In the genomic region with DNA sequence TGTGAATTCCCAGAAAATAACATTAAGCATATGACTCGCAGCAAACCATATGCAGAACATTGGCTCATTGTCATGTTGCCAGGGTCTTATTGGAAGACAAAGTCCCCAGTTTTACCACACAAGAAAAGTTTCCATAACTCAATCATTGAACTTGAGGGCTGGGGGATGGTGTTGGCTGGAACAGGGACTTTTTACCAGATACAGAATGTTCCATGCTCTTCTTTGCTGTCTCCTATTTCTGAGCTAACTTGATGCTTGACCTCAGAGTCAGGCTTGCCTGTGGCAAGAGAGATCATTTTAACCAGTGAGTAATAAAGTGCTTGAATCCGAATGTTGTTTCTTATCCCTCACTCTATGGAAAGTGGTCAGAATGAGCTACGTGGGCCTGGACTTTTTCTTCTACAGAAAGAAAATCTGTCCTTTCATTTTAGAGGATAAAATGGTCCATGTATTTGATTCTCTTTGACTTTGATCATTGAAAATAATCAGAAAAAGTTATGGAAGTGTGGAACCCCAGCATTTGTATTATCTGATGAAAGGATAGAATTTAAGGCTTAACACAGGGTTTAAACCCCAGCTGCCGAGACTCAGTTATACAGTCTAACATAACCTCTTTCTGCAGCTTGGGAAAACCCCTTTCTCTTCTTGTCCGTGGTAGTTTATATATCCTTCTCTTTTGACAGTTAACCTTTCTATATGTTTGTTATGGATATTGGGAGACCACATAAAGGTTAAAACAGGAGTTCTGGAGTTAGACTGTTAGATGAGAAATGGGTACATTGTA, we compare ENCODE assay signal across 8 cellular contexts.
DNase-seq lines count a peak whose midpoint lies in the region; ATAC-seq, FAIRE-seq and TF ChIP-seq lines count a peak whose summit lies in the region.

No MANE protein-coding gene starts in this region.

- H3K4me1 Mint-ChIP-seq in MCF 10A (ENCODE audit: insufficient read depth, unreplicated experiment) (peaks cover 20% of the 10 kb centered on the region), endodermal cell (peaks cover 30% of the 10 kb centered on the region)
- H3K4me1 Mint-ChIP-seq in naive thymus-derived CD8-positive, alpha-beta T cell, result peaks cover 9 to 53% (median 33%) of the 10 kb centered on the region in 4 donors

- H3K9me3 ChIP-seq in BLaER1 treated with 17β-estradiol and CSF1 and Interleukin-3, amounts not matched to agents 10 nM and 100 nM (replicated peaks in 1 of 11), result no peaks in the 10 kb centered on the region; a peak in 1 of 22 replicates
- no peaks in the 10 kb centered on the region for H3K9me3 ChIP-seq in Loucy (ENCODE audit: insufficient read depth, low read depth, low read length)
- no peaks in the 10 kb centered on the region for H3K9me3 ChIP-seq in endodermal cell (ENCODE audit: control insufficient read depth, low read length)

- WGBS in endodermal cell (ENCODE audit: insufficient coverage in 1 of 2, insufficient read length in 1 of 2), 2 experiments, result 99 to 100% methylated on average over 2 to 4 of the region's 5 CpGs

- peaks cover 35% of the 10 kb centered on the region for H3K79me2 ChIP-seq in Loucy (ENCODE audit: insufficient read depth, low read length)

- no peaks in the 10 kb centered on the region for H4K20me1 ChIP-seq in BLaER1 treated with 17β-estradiol and CSF1 and Interleukin-3, amounts not matched to agents 10 nM and 100 nM
- H4K20me1 ChIP-seq in Loucy (ENCODE audit: insufficient read depth, low read length, poor library complexity, severe bottlenecking), result no peaks in the 10 kb centered on the region

- H3K4me2 ChIP-seq in BLaER1 treated with 17β-estradiol and CSF1 and Interleukin-3, amounts not matched to agents 10 nM and 100 nM, result peak overlapping the region; percentile 77 to 93 (median 86)
- peak overlapping the region; percentile 98 for H3K4me2 ChIP-seq in Loucy (ENCODE audit: low read depth, low read length, poor library complexity, severe bottlenecking)

- H3K4me3 Mint-ChIP-seq in MCF 10A (ENCODE audit: unreplicated experiment) (no peak overlapping the region), endodermal cell (no peak overlapping the region)
- peak overlapping the region in 1 of 10 donors; percentile 1 for H3K4me3 Mint-ChIP-seq in naive thymus-derived CD8-positive, alpha-beta T cell

- H3K36me3 ChIP-seq in BLaER1 treated with 17β-estradiol and CSF1 and Interleukin-3, amounts not matched to agents 10 nM and 100 nM, result peaks cover 16 to 50% (median 31%) of the 10 kb centered on the region in 11 experiments
- H3K36me3 ChIP-seq in Loucy (ENCODE audit: insufficient read depth, low read length) (no peaks in the 10 kb centered on the region), endodermal cell (ENCODE audit: control insufficient read depth, insufficient read depth, low read length) (peaks cover 3% of the 10 kb centered on the region)

- peak overlapping the region in 2 of 11 experiments; percentile 2 to 3; a peak in 2 of 22 replicates for H3K9ac ChIP-seq in BLaER1 treated with 17β-estradiol and CSF1 and Interleukin-3, amounts not matched to agents 10 nM and 100 nM
- H3K9ac ChIP-seq in Loucy (ENCODE audit: low read depth, low read length, poor library complexity, severe bottlenecking), result peak overlapping the region; percentile 93
- H3K9ac ChIP-seq in endodermal cell (ENCODE audit: extremely low read depth, low read length, poor library complexity, severe bottlenecking), result no peak overlapping the region

- FAIRE-seq in D721Med (lab: Jason Lieb, UNC), result no peak

- H2AFZ ChIP-seq in Loucy (ENCODE audit: low read length), result no peak overlapping the region

- H3K9me2 ChIP-seq in Loucy (replicated peaks; ENCODE audit: low read depth, low read length), result no peaks in the 10 kb centered on the region

- peak; percentile 62 for DNase-seq in MCF 10A (ENCODE audit: unreplicated experiment)
- no peak for DNase-seq in naive thymus-derived CD8-positive, alpha-beta T cell
- no peak for DNase-seq in endodermal cell
- DNase-seq in posterior cingulate gyrus, result no peak
- DNase-seq in D721Med (ENCODE audit: insufficient read length, low spot score), result no peak
- DNase-seq in GOT3 (lab: John Stamatoyannopoulos, UW), result no peak

- no peaks in the 10 kb centered on the region for H3K27me3 ChIP-seq in BLaER1 treated with 17β-estradiol and CSF1 and Interleukin-3, amounts not matched to agents 10 nM and 100 nM
- H3K27me3 ChIP-seq in Loucy (ENCODE audit: insufficient read depth, low read length, poor library complexity, severe bottlenecking) (no peaks in the 10 kb centered on the region), endodermal cell (ENCODE audit: control insufficient read depth, insufficient read depth, low read length, poor library complexity, severe bottlenecking) (no peaks in the 10 kb centered on the region)

- TF ChIP-seq CTCF in Loucy (conservative IDR thresholded peaks at IDR 0.05; ENCODE audit: low read length), result no peak
- no peak for TF ChIP-seq CTCF in MCF 10A (IDR thresholded peaks at IDR 0.05; ENCODE audit: unreplicated experiment)
- TF ChIP-seq CTCF in endodermal cell (conservative IDR thresholded peaks at IDR 0.05), result no peak
- no peak for TF ChIP-seq CTCF in D721Med (IDR thresholded peaks at IDR 0.05; ENCODE audit: insufficient read depth, missing control alignments)

- ATAC-seq in naive thymus-derived CD8-positive, alpha-beta T cell, result no peak

- CTCF ChIA-PET in MCF 10A (lab: Yijun Ruan, JAX), result no interaction called here

- intact Hi-C loops in MCF 10A (cut with micrococcal nuclease) (no loop called here), posterior cingulate gyrus (cut with DNase I) (no loop called here)

- H3K36me3 Mint-ChIP-seq in MCF 10A (ENCODE audit: insufficient read depth, unreplicated experiment), result peaks cover 27% of the 10 kb centered on the region
- H3K36me3 Mint-ChIP-seq in naive thymus-derived CD8-positive, alpha-beta T cell, result peaks cover 0 to 37% (median 5%) of the 10 kb centered on the region in 3 donors
- peaks cover 16% of the 10 kb centered on the region for H3K36me3 Mint-ChIP-seq in endodermal cell (ENCODE audit: low read depth)

- H3K9me3 Mint-ChIP-seq in MCF 10A (ENCODE audit: unreplicated experiment) (no peaks in the 10 kb centered on the region), endodermal cell (no peaks in the 10 kb centered on the region)
- no peaks in the 10 kb centered on the region for H3K9me3 Mint-ChIP-seq in naive thymus-derived CD8-positive, alpha-beta T cell

- no TSS peak for BruUV-seq in MCF 10A (replicated peaks; lab: Mats Ljungman, UMichigan)

- peak overlapping the region; percentile 3 to 91 (median 85); a peak in 17 of 22 replicates for H3K27ac ChIP-seq in BLaER1 treated with 17β-estradiol and CSF1 and Interleukin-3, amounts not matched to agents 10 nM and 100 nM
- no peak overlapping the region for H3K27ac ChIP-seq in endodermal cell (ENCODE audit: low read depth, low read length)

- POLR2A ChIA-PET in MCF 10A (lab: Yijun Ruan, JAX), result interaction anchor here (1.0 to 8.3 kb wide), 3 partner anchors 14 to 39 kb away, joined by 4 to 121 read pairs (median 10); no protein-coding TSS in a partner anchor
- POLR2A ChIA-PET in naive thymus-derived CD8-positive, alpha-beta T cell (lab: Charles Lee), result interaction anchor here (0.7 kb wide), 1 partner anchor 1285 kb away, joined by 8 read pairs; no protein-coding TSS in a partner anchor

- peaks cover 55 to 71% (median 61%) of the 10 kb centered on the region in 10 experiments for H3K4me1 ChIP-seq in BLaER1 treated with 17β-estradiol and CSF1 and Interleukin-3, amounts not matched to agents 10 nM and 100 nM
- peaks cover 56% of the 10 kb centered on the region for H3K4me1 ChIP-seq in Loucy (ENCODE audit: insufficient read depth, low read length, poor library complexity, severe bottlenecking)
- H3K4me1 ChIP-seq in endodermal cell (ENCODE audit: control insufficient read depth, insufficient read depth, low read length), result peaks cover 6% of the 10 kb centered on the region

- peaks cover 27% of the 10 kb centered on the region for H3F3A ChIP-seq in Loucy (ENCODE audit: low read depth)

- H3K27me3 Mint-ChIP-seq in MCF 10A (ENCODE audit: insufficient read depth, unreplicated experiment) (no peaks in the 10 kb centered on the region), endodermal cell (ENCODE audit: insufficient read depth) (no peaks in the 10 kb centered on the region)
- H3K27me3 Mint-ChIP-seq in naive thymus-derived CD8-positive, alpha-beta T cell, result no peaks in the 10 kb centered on the region

- H3K27ac Mint-ChIP-seq in MCF 10A (ENCODE audit: low read depth, unreplicated experiment) (peak overlapping the region; percentile 76), endodermal cell (no peak overlapping the region)
- peak overlapping the region in 6 of 10 donors; percentile 11 to 92 (median 61) for H3K27ac Mint-ChIP-seq in naive thymus-derived CD8-positive, alpha-beta T cell

- no peak overlapping the region for H3K4me3 ChIP-seq in BLaER1 treated with 17β-estradiol and CSF1 and Interleukin-3, amounts not matched to agents 10 nM and 100 nM
- peak overlapping the region; percentile 74 for H3K4me3 ChIP-seq in Loucy (ENCODE audit: low read length, poor library complexity, severe bottlenecking)
- H3K4me3 ChIP-seq in endodermal cell (ENCODE audit: low read length), result no peak overlapping the region
